In the genomic region with DNA sequence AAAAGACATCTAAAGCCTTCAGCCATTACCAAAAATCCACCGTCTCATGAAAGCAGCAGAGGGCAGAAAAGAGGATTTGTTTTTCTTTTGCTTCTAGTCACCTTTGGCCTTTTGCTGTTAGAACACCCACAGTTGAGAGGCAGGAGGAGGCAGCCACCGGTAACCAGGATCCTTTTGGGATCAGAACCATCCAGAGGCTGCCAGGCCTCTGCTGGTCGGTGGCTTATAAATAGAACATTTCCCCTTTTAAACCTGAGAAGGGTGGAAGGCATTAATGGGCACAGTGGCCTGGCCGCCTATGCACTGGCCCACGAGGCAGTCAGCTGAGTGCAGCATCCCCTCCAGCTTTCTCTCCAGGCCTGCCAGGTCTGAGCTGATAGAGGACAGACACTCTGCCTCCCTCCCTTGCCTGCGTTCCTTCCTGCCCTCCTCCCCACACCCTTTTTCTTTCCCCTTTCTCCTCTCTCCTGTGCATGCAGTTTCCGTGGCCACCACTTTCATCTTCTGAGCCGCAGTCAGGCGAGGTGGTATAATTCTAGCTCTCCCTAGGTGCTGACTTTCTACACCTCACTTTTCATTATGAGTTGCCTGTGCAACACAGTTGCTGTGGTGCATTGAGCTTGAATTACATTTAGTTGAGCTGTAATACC, we compare ENCODE assay signal across 8 cellular contexts.
DNase-seq lines count a peak whose midpoint lies in the region; ATAC-seq, FAIRE-seq and TF ChIP-seq lines count a peak whose summit lies in the region.

No MANE protein-coding gene starts in this region.

- H3K4me3 Mint-ChIP-seq in activated naive CD8-positive, alpha-beta T cell treated with anti-CD3 and anti-CD28 coated beads, Interleukin-2, amount 50 U/mL, for 24 hours = peak overlapping the region; percentile 0
- H3K4me3 Mint-ChIP-seq in neural crest cell (no peak overlapping the region), glutamatergic neuron (ENCODE audit: unreplicated experiment) (no peak overlapping the region)

- FAIRE-seq in D721Med (lab: Jason Lieb, UNC) = no peak

- H3K4me1 Mint-ChIP-seq in activated naive CD8-positive, alpha-beta T cell treated with anti-CD3 and anti-CD28 coated beads, Interleukin-2, amount 50 U/mL, for 24 hours = peaks cover 83% of the 10 kb centered on the region
- H3K4me1 Mint-ChIP-seq in neural crest cell = peaks cover 14% of the 10 kb centered on the region
- H3K4me1 Mint-ChIP-seq in glutamatergic neuron (ENCODE audit: low read depth, unreplicated experiment) = peaks cover 31% of the 10 kb centered on the region

- no peak for TF ChIP-seq CTCF in neural crest cell (conservative IDR thresholded peaks at IDR 0.05)
- TF ChIP-seq CTCF in D721Med (IDR thresholded peaks at IDR 0.05; ENCODE audit: insufficient read depth, missing control alignments) = no peak
- no peak for TF ChIP-seq CTCF in glutamatergic neuron (IDR thresholded peaks at IDR 0.05; ENCODE audit: partially characterized antibody, unreplicated experiment)

- H3K27ac Mint-ChIP-seq in activated naive CD8-positive, alpha-beta T cell treated with anti-CD3 and anti-CD28 coated beads, Interleukin-2, amount 50 U/mL, for 24 hours = peak overlapping the region; percentile 85
- H3K27ac Mint-ChIP-seq in neural crest cell (ENCODE audit: unreplicated experiment) (peak overlapping the region; percentile 85), glutamatergic neuron (ENCODE audit: unreplicated experiment) (no peak overlapping the region)

- ATAC-seq in GM19043 (IDR thresholded peaks at IDR 0.05; ENCODE audit: low read depth, unreplicated experiment) = peak; percentile 43
- peak; percentile 51 for ATAC-seq in HG03103 (IDR thresholded peaks at IDR 0.05; ENCODE audit: low read depth, unreplicated experiment)
- peak; percentile 89 for ATAC-seq in activated naive CD8-positive, alpha-beta T cell treated with anti-CD3 and anti-CD28 coated beads, Interleukin-2, amount 50 U/mL, for 24 hours

- DNase-seq in ELF-1 (ENCODE audit: low read depth, low spot score) (peak; percentile 16), neural crest cell (ENCODE audit: low read depth, low spot score) (no peak), T1000 (lab: John Stamatoyannopoulos, UW) (no peak), D721Med (ENCODE audit: insufficient read length, low spot score) (no peak), glutamatergic neuron (no peak)
- DNase-seq in activated naive CD8-positive, alpha-beta T cell treated with anti-CD3 and anti-CD28 coated beads, Interleukin-2, amount 50 U/mL, for 24 hours = peak; percentile 41

- peaks cover 10% of the 10 kb centered on the region for H3K36me3 Mint-ChIP-seq in activated naive CD8-positive, alpha-beta T cell treated with anti-CD3 and anti-CD28 coated beads, Interleukin-2, amount 50 U/mL, for 24 hours (ENCODE audit: low read depth)
- H3K36me3 Mint-ChIP-seq in neural crest cell (ENCODE audit: low read depth) (no peaks in the 10 kb centered on the region), glutamatergic neuron (ENCODE audit: unreplicated experiment) (no peaks in the 10 kb centered on the region)

- no peaks in the 10 kb centered on the region for H3K9me3 Mint-ChIP-seq in activated naive CD8-positive, alpha-beta T cell treated with anti-CD3 and anti-CD28 coated beads, Interleukin-2, amount 50 U/mL, for 24 hours
- no peaks in the 10 kb centered on the region for H3K9me3 Mint-ChIP-seq in neural crest cell
- H3K9me3 Mint-ChIP-seq in glutamatergic neuron (ENCODE audit: unreplicated experiment) = no peaks in the 10 kb centered on the region

- no peaks in the 10 kb centered on the region for H3K27me3 Mint-ChIP-seq in activated naive CD8-positive, alpha-beta T cell treated with anti-CD3 and anti-CD28 coated beads, Interleukin-2, amount 50 U/mL, for 24 hours
- H3K27me3 Mint-ChIP-seq in neural crest cell (ENCODE audit: low read depth) = no peaks in the 10 kb centered on the region
- no peaks in the 10 kb centered on the region for H3K27me3 Mint-ChIP-seq in glutamatergic neuron (ENCODE audit: unreplicated experiment)

Comparison
In these comparisons a context has a peak if more than half of its experiments do, and no peak if none do; other contexts are left out.
1. DNase-seq: peak in ELF-1 (single experiment) and activated naive CD8-positive, alpha-beta T cell treated with anti-CD3 and anti-CD28 coated beads, Interleukin-2, amount 50 U/mL, for 24 hours (single experiment); none in neural crest cell (single experiment), T1000 (single experiment), D721Med (single experiment) and glutamatergic neuron (single experiment).
2. Peak in every context shown above with its lines, with median percentiles within 50 percentile points of each other: ATAC-seq.